ENCODE assay signal across 12 cellular contexts in genomic region chr3:149784064-149784704, GRCh38. TPM values are rescaled to one million over a fixed set of nuclear protein-coding genes. Genes with fewer than 3 reads are reported as not detected.
DNase-seq lines count a peak whose midpoint lies in the region; ATAC-seq and TF ChIP-seq lines count a peak whose summit lies in the region.
"Had no signal": no experiment of that assay in that cellular context is flagged by ENCODE, and none has a peak within 500 bp of the region (broad histone marks: within the 10 kb centered on the region; RNA-seq: fewer than 3 reads in every experiment).

No MANE protein-coding gene starts in this region.

- no peaks in the 10 kb centered on the region for H3K4me1 ChIP-seq in CD4-positive, alpha-beta memory T cell (ENCODE audit: insufficient read depth, low read length)
- H3K4me1 ChIP-seq: Peyer's patch had no signal

- H3K27me3 ChIP-seq in CD4-positive, alpha-beta memory T cell (ENCODE audit: insufficient read depth, low read length) = no peaks in the 10 kb centered on the region
- H3K27me3 ChIP-seq: Peyer's patch had no signal

- POLR2A ChIA-PET in activated B cell treated with CpG ODN at 0.5 μM for 24 hours (lab: Charles Lee) = no interaction called here
- POLR2A ChIA-PET in CD4-positive, alpha-beta memory T cell (lab: Charles Lee; ENCODE audit: partially characterized antibody) = no interaction called here

- ATAC-seq in activated B cell treated with CpG ODN at 0.5 μM for 24 hours (ENCODE audit: low read depth) (no peak), GM19035 (IDR thresholded peaks at IDR 0.05; ENCODE audit: unreplicated experiment) (no peak)

- no peak overlapping the region for H3K4me3 ChIP-seq in CD4-positive, alpha-beta memory T cell (ENCODE audit: low read length in 2 of 2)
- H3K4me3 ChIP-seq: Peyer's patch had no signal

- intact Hi-C loops in activated B cell treated with CpG ODN at 0.5 μM for 24 hours (cut with micrococcal nuclease) = loop anchor here (5.0 kb wide), 1 partner anchor 33 kb away; no protein-coding TSS in a partner anchor
- intact Hi-C loops in CD4-positive, alpha-beta memory T cell (cut with micrococcal nuclease) = no loop called here

- H3K9me3 Mint-ChIP-seq in activated B cell treated with CpG ODN at 0.5 μM for 24 hours (no peaks in the 10 kb centered on the region), type B pancreatic cell (peaks cover 5% of the 10 kb centered on the region)
- H3K9me3 Mint-ChIP-seq in CD4-positive, alpha-beta memory T cell = peaks cover 0 to 4% (median under 1%) of the 10 kb centered on the region in 8 donors

- no peak for TF ChIP-seq CTCF in activated B cell treated with CpG ODN at 0.5 μM for 24 hours (IDR thresholded peaks at IDR 0.05)
- no peak for TF ChIP-seq CTCF in type B pancreatic cell (conservative IDR thresholded peaks at IDR 0.05)

- CTCF ChIA-PET in activated B cell treated with CpG ODN at 0.5 μM for 24 hours (lab: Charles Lee) = interaction anchor here (1.1 to 3.2 kb wide), 2 partner anchors 12 to 18 kb away, joined by 3 to 14 read pairs; no protein-coding TSS in a partner anchor
- CTCF ChIA-PET in CD4-positive, alpha-beta memory T cell (lab: Charles Lee; ENCODE audit: partially characterized antibody) = interaction anchor here (0.9 to 1.5 kb wide), 2 partner anchors 12 to 24 kb away, joined by 4 to 5 read pairs; no protein-coding TSS in a partner anchor

- H3K27ac ChIP-seq in CD4-positive, alpha-beta memory T cell (ENCODE audit: low read depth, low read length) = no peak overlapping the region

- H3K36me3 ChIP-seq in CD4-positive, alpha-beta memory T cell (ENCODE audit: insufficient read depth, low read length) = no peaks in the 10 kb centered on the region
- H3K36me3 ChIP-seq: Peyer's patch had no signal

- no peaks in the 10 kb centered on the region for H3K9me3 ChIP-seq in CD4-positive, alpha-beta memory T cell (ENCODE audit: control insufficient read depth in 1 of 2, low read length in 2 of 2)
- H3K9me3 ChIP-seq: Peyer's patch had no signal

- H3K27me3 Mint-ChIP-seq in activated B cell treated with CpG ODN at 0.5 μM for 24 hours (no peaks in the 10 kb centered on the region), type B pancreatic cell (no peaks in the 10 kb centered on the region)
- H3K27me3 Mint-ChIP-seq in CD4-positive, alpha-beta memory T cell = peaks cover 3 to 12% of the 10 kb centered on the region in 2 donors

- H3K27ac Mint-ChIP-seq in activated B cell treated with CpG ODN at 0.5 μM for 24 hours = peak overlapping the region; percentile 84
- peak overlapping the region; percentile 81 for H3K27ac Mint-ChIP-seq in type B pancreatic cell
- H3K27ac Mint-ChIP-seq in CD4-positive, alpha-beta memory T cell = no peak overlapping the region

- H3K4me1 Mint-ChIP-seq in activated B cell treated with CpG ODN at 0.5 μM for 24 hours (peaks cover 46% of the 10 kb centered on the region), type B pancreatic cell (ENCODE audit: unreplicated experiment) (peaks cover 5% of the 10 kb centered on the region)
- H3K4me1 Mint-ChIP-seq in CD4-positive, alpha-beta memory T cell = peaks cover 0 to 4% (median 0%) of the 10 kb centered on the region in 4 donors

- DNase-seq in H4 (ENCODE audit: low spot score) (peak; percentile 33), activated B cell treated with CpG ODN at 0.5 μM for 24 hours (no peak), iris pigment epithelial cell (ENCODE audit: low read depth) (peak; percentile 74), type B pancreatic cell (ENCODE audit: extremely low spot score, unreplicated experiment) (no peak), NCI-H345 treated with DMSO at 0.1 percent for 48 hours (lab: John Stamatoyannopoulos, UW; ENCODE audit: unreplicated experiment) (no peak)
- no peak for DNase-seq in CD4-positive, alpha-beta memory T cell
- DNase-seq: NCI-H2171 treated with DMSO at 0.1 percent for 48 hours, Peyer's patch had no signal

- no peaks in the 10 kb centered on the region for H3K36me3 Mint-ChIP-seq in activated B cell treated with CpG ODN at 0.5 μM for 24 hours (ENCODE audit: low read depth)
- H3K36me3 Mint-ChIP-seq in type B pancreatic cell = no peaks in the 10 kb centered on the region
- H3K36me3 Mint-ChIP-seq in CD4-positive, alpha-beta memory T cell = no peaks in the 10 kb centered on the region

- H3K4me3 Mint-ChIP-seq in activated B cell treated with CpG ODN at 0.5 μM for 24 hours (no peak overlapping the region), type B pancreatic cell (no peak overlapping the region)
- H3K4me3 Mint-ChIP-seq in CD4-positive, alpha-beta memory T cell = no peak overlapping the region

RNA-seq across cellular contexts. Expression of gene ANKUB1, which starts 8.2 kb away (rescaled TPM):
- not detected in 2 replicates for total RNA-seq in H4 (2014; rRNA removed; shearing (Covaris generic))
- total RNA-seq in activated B cell treated with CpG ODN at 0.5 μM for 24 hours = not detected in 2 replicates
- 0.82 TPM in 1 of 2 replicates, not detected in the other for total RNA-seq in type B pancreatic cell (ENCODE audit: low replicate concordance)
- not detected for total RNA-seq in CD4-positive, alpha-beta memory T cell
- not detected for polyA plus RNA-seq in CD4-positive, alpha-beta memory T cell
- total RNA-seq: cardiac septum, lower leg skin, Peyer's patch, urinary bladder had no signal
- polyA plus RNA-seq: urinary bladder had no signal

RNA-seq across cellular contexts. Expression of gene RNF13, which starts 28.8 kb away (rescaled TPM):
- 42.3 and 72.7 TPM in 2 replicates for total RNA-seq in H4 (2014; rRNA removed; shearing (Covaris generic))
- 57.6 and 59.6 TPM in 2 replicates for total RNA-seq in activated B cell treated with CpG ODN at 0.5 μM for 24 hours
- total RNA-seq in type B pancreatic cell (ENCODE audit: low replicate concordance) = 40.6 and 57.8 TPM in 2 replicates
- total RNA-seq in CD4-positive, alpha-beta memory T cell = 10 to 100 TPM; 63.3 to 68.2 TPM
- 100 to 1,000 TPM; 129 to 136 TPM for polyA plus RNA-seq in CD4-positive, alpha-beta memory T cell

RNA-seq across cellular contexts. Expression of gene COMMD2, which starts 31.9 kb away (rescaled TPM):
- 52.3 and 52.7 TPM in 2 replicates for total RNA-seq in H4 (2014; rRNA removed; shearing (Covaris generic))
- total RNA-seq in activated B cell treated with CpG ODN at 0.5 μM for 24 hours (41.5 and 45.6 TPM in 2 replicates), type B pancreatic cell (ENCODE audit: low replicate concordance) (53.2 and 55.7 TPM in 2 replicates)
- 10 to 100 TPM; 38.0 to 44.7 TPM for total RNA-seq in CD4-positive, alpha-beta memory T cell
- 10 to 100 TPM; 55.5 to 60.0 TPM for polyA plus RNA-seq in CD4-positive, alpha-beta memory T cell

Comparison
In these comparisons a context has a peak if more than half of its experiments do, and no peak if none do; other contexts are left out.
1. DNase-seq: peak in H4 (single experiment) and iris pigment epithelial cell (single experiment); none in activated B cell treated with CpG ODN at 0.5 μM for 24 hours (single experiment), type B pancreatic cell (single experiment), CD4-positive, alpha-beta memory T cell (0 of 5) and NCI-H345 treated with DMSO at 0.1 percent for 48 hours (single experiment).
2. H3K27ac Mint-ChIP-seq: peak in activated B cell treated with CpG ODN at 0.5 μM for 24 hours (single experiment) and type B pancreatic cell (single experiment); none in CD4-positive, alpha-beta memory T cell (0 of 7).